ENCODE assay signal across 22 cellular contexts in the genomic region with DNA sequence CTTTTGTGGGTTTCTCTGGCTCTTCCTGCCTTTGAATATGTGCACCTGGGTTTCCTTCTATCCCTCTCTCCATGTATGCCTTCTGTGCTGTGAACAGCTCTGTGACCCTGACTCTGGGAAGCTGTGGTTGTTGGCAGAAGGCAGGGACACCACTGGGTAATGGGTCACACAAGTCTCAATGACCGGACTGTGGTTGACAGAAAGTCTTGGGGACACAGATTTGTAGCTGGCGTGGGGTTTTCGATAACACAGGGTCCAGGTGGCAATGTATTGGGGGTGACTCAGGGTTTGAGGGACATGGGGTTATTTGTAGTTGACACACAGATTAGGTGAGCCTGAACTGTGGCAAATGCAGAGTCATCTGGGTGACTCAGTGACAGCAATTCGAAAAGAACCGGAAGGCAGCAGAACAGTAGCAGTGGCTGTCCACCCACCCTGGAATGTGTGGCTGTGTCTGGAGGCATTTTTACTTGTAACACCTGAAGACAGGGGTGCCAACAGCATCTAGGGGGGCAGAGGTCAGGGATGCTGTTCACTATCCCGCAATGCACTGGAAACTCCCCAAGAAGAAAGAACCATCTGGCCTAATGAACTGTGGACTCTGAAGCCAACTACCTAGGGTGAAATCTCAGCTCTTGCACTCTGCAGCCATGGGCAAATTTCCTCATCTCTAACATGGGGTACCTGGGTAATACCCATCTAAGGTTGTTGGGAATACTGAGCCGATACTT. TPM values are rescaled to one million over a fixed set of nuclear protein-coding genes. Genes with fewer than 3 reads are reported as not detected.
A peak's percentile ranks its signal among the peaks of the same experiment; 100 is the strongest.
DNase-seq lines count a peak whose midpoint lies in the region; ATAC-seq and TF ChIP-seq lines count a peak whose summit lies in the region.
"Had no signal": no experiment of that assay in that cellular context is flagged by ENCODE, and none has a peak within 500 bp of the region (broad histone marks: within the 10 kb centered on the region; RNA-seq: fewer than 3 reads in every experiment).

No MANE protein-coding gene starts in this region.

- H3K4me3 ChIP-seq in hepatocyte = no peak overlapping the region
- H3K4me3 ChIP-seq: esophagus muscularis mucosa, prostate gland, skin epidermis had no signal

- H3K36me3 ChIP-seq in hepatocyte (replicated peaks; ENCODE audit: insufficient read depth, low read depth) = no peaks in the 10 kb centered on the region
- H3K36me3 ChIP-seq: esophagus muscularis mucosa, prostate gland had no signal

- peak overlapping the region; percentile 49 for H3K27ac Mint-ChIP-seq in stimulated activated naive CD8-positive, alpha-beta T cell treated with anti-CD3 and anti-CD28 coated beads, Interleukin-15, Interleukin-2, amounts not matched to agents 100 ng/mL and 50 ng/mL, for 24 hours
- H3K27ac Mint-ChIP-seq in WTC11 = no peak overlapping the region
- H3K27ac Mint-ChIP-seq: activated B cell treated with CpG ODN at 0.5 μM for 24 hours; activated CD8-positive, alpha-beta T cell treated with anti-CD3 and anti-CD28 coated beads for 36 hours; activated T-cell treated with anti-CD3 and anti-CD28 coated beads, Interleukin-2, amount 50 U/mL, for 24 hours; nephron; T-helper 1 cell treated with Interleukin-12 subunit alpha and Interleukin-12 subunit beta and Interleukin-4 antibody, amounts not matched to agents 30 μg/mL and 1 μg/mL, for 36 hours had no signal

- peaks cover 9% of the 10 kb centered on the region for H3K4me1 ChIP-seq in hepatocyte (ENCODE audit: insufficient read depth)
- H3K4me1 ChIP-seq: prostate gland had no signal

- H3K4me2 ChIP-seq in hepatocyte = no peak overlapping the region

- H3K9me3 Mint-ChIP-seq in stimulated activated naive CD8-positive, alpha-beta T cell treated with anti-CD3 and anti-CD28 coated beads, Interleukin-15, Interleukin-2, amounts not matched to agents 100 ng/mL and 50 ng/mL, for 24 hours = no peaks in the 10 kb centered on the region
- no peaks in the 10 kb centered on the region for H3K9me3 Mint-ChIP-seq in WTC11
- H3K9me3 Mint-ChIP-seq: activated B cell treated with CpG ODN at 0.5 μM for 24 hours; activated CD8-positive, alpha-beta T cell treated with anti-CD3 and anti-CD28 coated beads for 36 hours; activated T-cell treated with anti-CD3 and anti-CD28 coated beads, Interleukin-2, amount 50 U/mL, for 24 hours; nephron; T-helper 1 cell treated with Interleukin-12 subunit alpha and Interleukin-12 subunit beta and Interleukin-4 antibody, amounts not matched to agents 30 μg/mL and 1 μg/mL, for 36 hours had no signal

- WGBS in hepatocyte (ENCODE audit: low lambda C conversion rate, missing lambda C conversion rate) = 81% methylated on average over 7 of the region's 7 CpGs

- H3K79me2 ChIP-seq in hepatocyte = no peaks in the 10 kb centered on the region

- no peaks in the 10 kb centered on the region for H3K9me3 ChIP-seq in hepatocyte (ENCODE audit: low read depth)
- H3K9me3 ChIP-seq: esophagus muscularis mucosa, prostate gland had no signal

- H2AFZ ChIP-seq in hepatocyte = no peak overlapping the region

- peak overlapping the region; percentile 45 for H3K27ac ChIP-seq in hepatocyte
- H3K27ac ChIP-seq: esophagus muscularis mucosa, prostate gland, skin epidermis had no signal

- POLR2A ChIA-PET in WTC11 (lab: Charles Lee) = interaction anchor here (1.5 kb wide), 1 partner anchor 24 kb away, joined by 5 read pairs; no protein-coding TSS in a partner anchor

- no peak for DNase-seq in stimulated activated naive CD8-positive, alpha-beta T cell treated with anti-CD3 and anti-CD28 coated beads, Interleukin-15, Interleukin-2, amounts not matched to agents 100 U/mL and 50 U/mL, for 24 hours
- DNase-seq in WTC11 (ENCODE audit: low spot score) (peak; percentile 2), hepatocyte (ENCODE audit: low spot score) (no peak), posterior vena cava (ENCODE audit: low spot score) (no peak), hepatic stellate cell (ENCODE audit: low spot score) (no peak)
- DNase-seq: activated B cell treated with CpG ODN at 0.5 μM for 24 hours; activated CD8-positive, alpha-beta T cell treated with anti-CD3 and anti-CD28 coated beads for 36 hours; activated naive CD4-positive, alpha-beta T cell treated with Interleukin-2 at 50 U/mL for 16 hours; activated T-cell treated with anti-CD3 and anti-CD28 coated beads, Interleukin-2, amount 50 U/mL, for 24 hours; KG1; NCI-H187 treated with DMSO at 0.1 percent for 48 hours; NCI-H226; stimulated activated CD4-positive, alpha-beta T cell treated with anti-CD3 and anti-CD28 coated beads, Interleukin-4, amount 100 ng/mL, for 24 hours had no signal

- no peaks in the 10 kb centered on the region for H3K27me3 ChIP-seq in hepatocyte
- H3K27me3 ChIP-seq: esophagus muscularis mucosa had no signal

- no peaks in the 10 kb centered on the region for H3K36me3 Mint-ChIP-seq in stimulated activated naive CD8-positive, alpha-beta T cell treated with anti-CD3 and anti-CD28 coated beads, Interleukin-15, Interleukin-2, amounts not matched to agents 100 ng/mL and 50 ng/mL, for 24 hours (ENCODE audit: low read depth)
- H3K36me3 Mint-ChIP-seq in WTC11 = no peaks in the 10 kb centered on the region

- no peak for ATAC-seq in stimulated activated naive CD8-positive, alpha-beta T cell treated with anti-CD3 and anti-CD28 coated beads, Interleukin-15, Interleukin-2, amounts not matched to agents 100 U/mL and 50 U/mL, for 24 hours
- no peak for ATAC-seq in WTC11
- ATAC-seq in GM18520 (IDR thresholded peaks at IDR 0.05; ENCODE audit: unreplicated experiment) = no peak
- no peak for ATAC-seq in HG03045 (IDR thresholded peaks at IDR 0.05; ENCODE audit: unreplicated experiment)
- ATAC-seq: activated CD8-positive, alpha-beta T cell treated with anti-CD3 and anti-CD28 coated beads for 36 hours; left colon had no signal

- no peak for TF ChIP-seq CTCF in WTC11 (IDR thresholded peaks at IDR 0.05)
- TF ChIP-seq CTCF in hepatocyte (IDR thresholded peaks at IDR 0.05; ENCODE audit: poor library complexity) = no peak

- H3K9me2 ChIP-seq in hepatocyte (replicated peaks; ENCODE audit: insufficient read depth) = no peaks in the 10 kb centered on the region

- H3K4me1 Mint-ChIP-seq in stimulated activated naive CD8-positive, alpha-beta T cell treated with anti-CD3 and anti-CD28 coated beads, Interleukin-15, Interleukin-2, amounts not matched to agents 100 ng/mL and 50 ng/mL, for 24 hours (ENCODE audit: low read depth) = peaks cover 18% of the 10 kb centered on the region
- H3K4me1 Mint-ChIP-seq in WTC11 = no peaks in the 10 kb centered on the region

- intact Hi-C loops in posterior vena cava (cut with DNase I) = no loop called here

- CTCF ChIA-PET in WTC11 (lab: Charles Lee) = interaction anchor here (0.5 to 6.8 kb wide), 6 partner anchors 9 to 281 kb away, joined by 3 to 84 read pairs (median 6); partner anchors contain the start of gene CCDC24

- H3K27me3 Mint-ChIP-seq in stimulated activated naive CD8-positive, alpha-beta T cell treated with anti-CD3 and anti-CD28 coated beads, Interleukin-15, Interleukin-2, amounts not matched to agents 100 ng/mL and 50 ng/mL, for 24 hours = peaks cover 13% of the 10 kb centered on the region
- peaks cover 22% of the 10 kb centered on the region for H3K27me3 Mint-ChIP-seq in WTC11 (ENCODE audit: low read depth)

- H3K4me3 Mint-ChIP-seq in stimulated activated naive CD8-positive, alpha-beta T cell treated with anti-CD3 and anti-CD28 coated beads, Interleukin-15, Interleukin-2, amounts not matched to agents 100 ng/mL and 50 ng/mL, for 24 hours = no peak overlapping the region
- H3K4me3 Mint-ChIP-seq in WTC11 = no peak overlapping the region
- H3K4me3 Mint-ChIP-seq: activated B cell treated with CpG ODN at 0.5 μM for 24 hours; activated CD8-positive, alpha-beta T cell treated with anti-CD3 and anti-CD28 coated beads for 36 hours; activated T-cell treated with anti-CD3 and anti-CD28 coated beads, Interleukin-2, amount 50 U/mL, for 24 hours; nephron; T-helper 1 cell treated with Interleukin-12 subunit alpha and Interleukin-12 subunit beta and Interleukin-4 antibody, amounts not matched to agents 30 μg/mL and 1 μg/mL, for 36 hours had no signal

- H4K20me1 ChIP-seq in hepatocyte (ENCODE audit: insufficient read depth, poor library complexity, severe bottlenecking) = no peaks in the 10 kb centered on the region

TF ChIP-seq in WTC11, 78 proteins besides CTCF, POLR2A, EP300 and RAD21 (continues in another document):
- TF ChIP-seq, protein P1, sequence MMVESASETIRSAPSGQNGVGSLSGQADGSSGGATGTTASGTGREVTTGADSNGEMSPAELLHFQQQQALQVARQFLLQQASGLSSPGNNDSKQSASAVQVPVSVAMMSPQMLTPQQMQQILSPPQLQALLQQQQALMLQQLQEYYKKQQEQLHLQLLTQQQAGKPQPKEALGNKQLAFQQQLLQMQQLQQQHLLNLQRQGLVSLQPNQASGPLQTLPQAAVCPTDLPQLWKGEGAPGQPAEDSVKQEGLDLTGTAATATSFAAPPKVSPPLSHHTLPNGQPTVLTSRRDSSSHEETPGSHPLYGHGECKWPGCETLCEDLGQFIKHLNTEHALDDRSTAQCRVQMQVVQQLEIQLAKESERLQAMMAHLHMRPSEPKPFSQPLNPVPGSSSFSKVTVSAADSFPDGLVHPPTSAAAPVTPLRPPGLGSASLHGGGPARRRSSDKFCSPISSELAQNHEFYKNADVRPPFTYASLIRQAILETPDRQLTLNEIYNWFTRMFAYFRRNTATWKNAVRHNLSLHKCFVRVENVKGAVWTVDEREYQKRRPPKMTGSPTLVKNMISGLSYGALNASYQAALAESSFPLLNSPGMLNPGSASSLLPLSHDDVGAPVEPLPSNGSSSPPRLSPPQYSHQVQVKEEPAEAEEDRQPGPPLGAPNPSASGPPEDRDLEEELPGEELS (CRISPR knock-in tag; IDR thresholded peaks at IDR 0.05) = no peak
- TF ChIP-seq NFYB (CRISPR knock-in tag; conservative IDR thresholded peaks at IDR 0.05; ENCODE audit: low read depth) (no peak), ETV6 (CRISPR knock-in tag; IDR thresholded peaks at IDR 0.05) (no peak)

RNA-seq across cellular contexts. Expression of gene SLC6A9, which starts 13.0 kb away (rescaled TPM):
- total RNA-seq in WTC11 (2021) (10.2 to 14.4 TPM (median 12.5 TPM) in 3 replicates), hepatocyte (13.5 and 14.6 TPM in 2 replicates), posterior vena cava (10 to 100 TPM in 1 of 2 donors, 1 to 10 TPM in 1; 7.8 to 12.2 TPM)
- 24.9 and 25.3 TPM in 2 replicates for polyA plus RNA-seq in hepatocyte

RNA-seq across cellular contexts. Expression of gene CCDC24, which starts 52.8 kb away (rescaled TPM):
- total RNA-seq in WTC11 (2021) = 12.1 to 20.1 TPM (median 19.2 TPM) in 3 replicates
- total RNA-seq in hepatocyte = 11.0 and 13.2 TPM in 2 replicates
- polyA plus RNA-seq in hepatocyte = 23.7 and 27.7 TPM in 2 replicates
- total RNA-seq in posterior vena cava = 1 to 10 TPM; 2.5 to 4.1 TPM
